In genomic region chr12:121797937-121798801, GRCh38 we compare ENCODE assay signal across 1 cellular context.
TF ChIP-seq lines count a peak whose summit lies in the region.

No MANE protein-coding gene starts in this region.

TF ChIP-seq in HEK293, 187 proteins besides CTCF, POLR2A, EP300 and RAD21 (continued from another document and continues in another):
- TF ChIP-seq ZNF23 (tag by site-specific recombination; IDR thresholded peaks at IDR 0.05; ENCODE audit: borderline replicate concordance) (no peak), ZNF221 (tag by site-specific recombination; IDR thresholded peaks at IDR 0.05; ENCODE audit: borderline replicate concordance) (no peak), ZNF211 (tag by site-specific recombination; IDR thresholded peaks at IDR 0.05; ENCODE audit: low read depth) (no peak), ZNF670 (tag by site-specific recombination; IDR thresholded peaks at IDR 0.05; ENCODE audit: low read depth) (no peak), GLI2 (tag by site-specific recombination; IDR thresholded peaks at IDR 0.05; ENCODE audit: borderline replicate concordance, low read depth) (no peak), ZIC2 (tag by site-specific recombination; IDR thresholded peaks at IDR 0.05) (peak; percentile 97), ZNF623 (tag by site-specific recombination; IDR thresholded peaks at IDR 0.05) (no peak), TRIM28 (IDR thresholded peaks at IDR 0.05; ENCODE audit: borderline replicate concordance, low read length) (peak; percentile 61; the same call in 1 of the 2 replicates), EGR2 (tag by site-specific recombination; IDR thresholded peaks at IDR 0.05; ENCODE audit: low read depth) (peak; percentile 97), RBAK (tag by site-specific recombination; IDR thresholded peaks at IDR 0.05) (no peak), ZNF423 (tag by site-specific recombination; IDR thresholded peaks at IDR 0.05) (peak; percentile 69; the same call in 1 of the 2 replicates), ZNF311 (tag by site-specific recombination; IDR thresholded peaks at IDR 0.05; ENCODE audit: borderline replicate concordance) (no peak), WT1 (tag by site-specific recombination; IDR thresholded peaks at IDR 0.05) (peak; percentile 98), ZNF792 (tag by site-specific recombination; IDR thresholded peaks at IDR 0.05) (0 out of 2 replicates have a peak, but pooled peaks have one; percentile 15), SCRT1 (tag by site-specific recombination; IDR thresholded peaks at IDR 0.05; ENCODE audit: borderline replicate concordance) (peak; percentile 48; the same call in 1 of the 2 replicates), HOXD13 (CRISPR knock-in tag; IDR thresholded peaks at IDR 0.05; ENCODE audit: borderline replicate concordance) (no peak), ZNF140 (tag by site-specific recombination; IDR thresholded peaks at IDR 0.05) (no peak), ZNF501 (tag by site-specific recombination; IDR thresholded peaks at IDR 0.05) (no peak), ZNF843 (tag by site-specific recombination; IDR thresholded peaks at IDR 0.05) (peak; percentile 59), ZNF610 (tag by site-specific recombination; IDR thresholded peaks at IDR 0.05; ENCODE audit: borderline replicate concordance) (0 out of 2 replicates have a peak, but pooled peaks have one; percentile 46), ZNF449 (tag by site-specific recombination; IDR thresholded peaks at IDR 0.05) (peak; percentile 60), ZNF37A (tag by site-specific recombination; IDR thresholded peaks at IDR 0.05) (no peak), ZSCAN18 (tag by site-specific recombination; IDR thresholded peaks at IDR 0.05) (no peak), ZNF76 (tag by site-specific recombination; IDR thresholded peaks at IDR 0.05; ENCODE audit: borderline replicate concordance, low read depth) (peak; percentile 43; the same call in 1 of the 2 replicates), ZEB2 (tag by site-specific recombination; IDR thresholded peaks at IDR 0.05) (peak; percentile 76), SP2 (tag by site-specific recombination; IDR thresholded peaks at IDR 0.05) (peak; percentile 68), ZNF324 (tag by site-specific recombination; IDR thresholded peaks at IDR 0.05) (peak; percentile 27; the same call in 1 of the 2 replicates), ZNF184 (tag by site-specific recombination; IDR thresholded peaks at IDR 0.05) (no peak), ZNF677 (tag by site-specific recombination; IDR thresholded peaks at IDR 0.05) (no peak), ZNF837 (tag by site-specific recombination; IDR thresholded peaks at IDR 0.05) (no peak), ZNF768 (tag by site-specific recombination; IDR thresholded peaks at IDR 0.05) (no peak), ZNF341 (tag by site-specific recombination; IDR thresholded peaks at IDR 0.05; ENCODE audit: low read depth) (peak; percentile 93), ZSCAN23 (tag by site-specific recombination; IDR thresholded peaks at IDR 0.05) (no peak), ZNF530 (tag by site-specific recombination; IDR thresholded peaks at IDR 0.05; ENCODE audit: low read depth) (no peak), SP3 (tag by site-specific recombination; IDR thresholded peaks at IDR 0.05) (peak; percentile 70), ZNF202 (tag by site-specific recombination; IDR thresholded peaks at IDR 0.05; ENCODE audit: borderline replicate concordance) (no peak), SP7 (tag by site-specific recombination; IDR thresholded peaks at IDR 0.05) (peak; percentile 91), BCL11A (tag by site-specific recombination; IDR thresholded peaks at IDR 0.05; ENCODE audit: low read depth) (peak; percentile 85), ZFHX2 (tag by site-specific recombination; conservative IDR thresholded peaks at IDR 0.05) (peak; percentile 97)
- TF ChIP-seq, protein P1, sequence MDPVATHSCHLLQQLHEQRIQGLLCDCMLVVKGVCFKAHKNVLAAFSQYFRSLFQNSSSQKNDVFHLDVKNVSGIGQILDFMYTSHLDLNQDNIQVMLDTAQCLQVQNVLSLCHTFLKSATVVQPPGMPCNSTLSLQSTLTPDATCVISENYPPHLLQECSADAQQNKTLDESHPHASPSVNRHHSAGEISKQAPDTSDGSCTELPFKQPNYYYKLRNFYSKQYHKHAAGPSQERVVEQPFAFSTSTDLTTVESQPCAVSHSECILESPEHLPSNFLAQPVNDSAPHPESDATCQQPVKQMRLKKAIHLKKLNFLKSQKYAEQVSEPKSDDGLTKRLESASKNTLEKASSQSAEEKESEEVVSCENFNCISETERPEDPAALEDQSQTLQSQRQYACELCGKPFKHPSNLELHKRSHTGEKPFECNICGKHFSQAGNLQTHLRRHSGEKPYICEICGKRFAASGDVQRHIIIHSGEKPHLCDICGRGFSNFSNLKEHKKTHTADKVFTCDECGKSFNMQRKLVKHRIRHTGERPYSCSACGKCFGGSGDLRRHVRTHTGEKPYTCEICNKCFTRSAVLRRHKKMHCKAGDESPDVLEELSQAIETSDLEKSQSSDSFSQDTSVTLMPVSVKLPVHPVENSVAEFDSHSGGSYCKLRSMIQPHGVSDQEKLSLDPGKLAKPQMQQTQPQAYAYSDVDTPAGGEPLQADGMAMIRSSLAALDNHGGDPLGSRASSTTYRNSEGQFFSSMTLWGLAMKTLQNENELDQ (tag by site-specific recombination; IDR thresholded peaks at IDR 0.05; ENCODE audit: low read depth): no peak
- TF ChIP-seq, protein P2, sequence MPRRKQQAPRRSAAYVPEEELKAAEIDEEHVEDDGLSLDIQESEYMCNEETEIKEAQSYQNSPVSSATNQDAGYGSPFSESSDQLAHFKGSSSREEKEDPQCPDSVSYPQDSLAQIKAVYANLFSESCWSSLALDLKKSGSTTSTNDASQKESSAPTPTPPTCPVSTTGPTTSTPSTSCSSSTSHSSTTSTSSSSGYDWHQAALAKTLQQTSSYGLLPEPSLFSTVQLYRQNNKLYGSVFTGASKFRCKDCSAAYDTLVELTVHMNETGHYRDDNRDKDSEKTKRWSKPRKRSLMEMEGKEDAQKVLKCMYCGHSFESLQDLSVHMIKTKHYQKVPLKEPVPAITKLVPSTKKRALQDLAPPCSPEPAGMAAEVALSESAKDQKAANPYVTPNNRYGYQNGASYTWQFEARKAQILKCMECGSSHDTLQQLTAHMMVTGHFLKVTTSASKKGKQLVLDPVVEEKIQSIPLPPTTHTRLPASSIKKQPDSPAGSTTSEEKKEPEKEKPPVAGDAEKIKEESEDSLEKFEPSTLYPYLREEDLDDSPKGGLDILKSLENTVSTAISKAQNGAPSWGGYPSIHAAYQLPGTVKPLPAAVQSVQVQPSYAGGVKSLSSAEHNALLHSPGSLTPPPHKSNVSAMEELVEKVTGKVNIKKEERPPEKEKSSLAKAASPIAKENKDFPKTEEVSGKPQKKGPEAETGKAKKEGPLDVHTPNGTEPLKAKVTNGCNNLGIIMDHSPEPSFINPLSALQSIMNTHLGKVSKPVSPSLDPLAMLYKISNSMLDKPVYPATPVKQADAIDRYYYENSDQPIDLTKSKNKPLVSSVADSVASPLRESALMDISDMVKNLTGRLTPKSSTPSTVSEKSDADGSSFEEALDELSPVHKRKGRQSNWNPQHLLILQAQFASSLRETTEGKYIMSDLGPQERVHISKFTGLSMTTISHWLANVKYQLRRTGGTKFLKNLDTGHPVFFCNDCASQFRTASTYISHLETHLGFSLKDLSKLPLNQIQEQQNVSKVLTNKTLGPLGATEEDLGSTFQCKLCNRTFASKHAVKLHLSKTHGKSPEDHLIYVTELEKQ (tag by site-specific recombination; IDR thresholded peaks at IDR 0.05; ENCODE audit: borderline replicate concordance): peak; percentile 64; the same call in 1 of the 2 replicates
- TF ChIP-seq, protein P3, sequence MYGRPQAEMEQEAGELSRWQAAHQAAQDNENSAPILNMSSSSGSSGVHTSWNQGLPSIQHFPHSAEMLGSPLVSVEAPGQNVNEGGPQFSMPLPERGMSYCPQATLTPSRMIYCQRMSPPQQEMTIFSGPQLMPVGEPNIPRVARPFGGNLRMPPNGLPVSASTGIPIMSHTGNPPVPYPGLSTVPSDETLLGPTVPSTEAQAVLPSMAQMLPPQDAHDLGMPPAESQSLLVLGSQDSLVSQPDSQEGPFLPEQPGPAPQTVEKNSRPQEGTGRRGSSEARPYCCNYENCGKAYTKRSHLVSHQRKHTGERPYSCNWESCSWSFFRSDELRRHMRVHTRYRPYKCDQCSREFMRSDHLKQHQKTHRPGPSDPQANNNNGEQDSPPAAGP (tag by site-specific recombination; IDR thresholded peaks at IDR 0.05): peak; percentile 99
- TF ChIP-seq, protein P4, sequence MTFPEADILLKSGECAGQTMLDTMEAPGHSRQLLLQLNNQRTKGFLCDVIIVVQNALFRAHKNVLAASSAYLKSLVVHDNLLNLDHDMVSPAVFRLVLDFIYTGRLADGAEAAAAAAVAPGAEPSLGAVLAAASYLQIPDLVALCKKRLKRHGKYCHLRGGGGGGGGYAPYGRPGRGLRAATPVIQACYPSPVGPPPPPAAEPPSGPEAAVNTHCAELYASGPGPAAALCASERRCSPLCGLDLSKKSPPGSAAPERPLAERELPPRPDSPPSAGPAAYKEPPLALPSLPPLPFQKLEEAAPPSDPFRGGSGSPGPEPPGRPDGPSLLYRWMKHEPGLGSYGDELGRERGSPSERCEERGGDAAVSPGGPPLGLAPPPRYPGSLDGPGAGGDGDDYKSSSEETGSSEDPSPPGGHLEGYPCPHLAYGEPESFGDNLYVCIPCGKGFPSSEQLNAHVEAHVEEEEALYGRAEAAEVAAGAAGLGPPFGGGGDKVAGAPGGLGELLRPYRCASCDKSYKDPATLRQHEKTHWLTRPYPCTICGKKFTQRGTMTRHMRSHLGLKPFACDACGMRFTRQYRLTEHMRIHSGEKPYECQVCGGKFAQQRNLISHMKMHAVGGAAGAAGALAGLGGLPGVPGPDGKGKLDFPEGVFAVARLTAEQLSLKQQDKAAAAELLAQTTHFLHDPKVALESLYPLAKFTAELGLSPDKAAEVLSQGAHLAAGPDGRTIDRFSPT (tag by site-specific recombination; IDR thresholded peaks at IDR 0.05): peak; percentile 83
- TF ChIP-seq, protein P5, sequence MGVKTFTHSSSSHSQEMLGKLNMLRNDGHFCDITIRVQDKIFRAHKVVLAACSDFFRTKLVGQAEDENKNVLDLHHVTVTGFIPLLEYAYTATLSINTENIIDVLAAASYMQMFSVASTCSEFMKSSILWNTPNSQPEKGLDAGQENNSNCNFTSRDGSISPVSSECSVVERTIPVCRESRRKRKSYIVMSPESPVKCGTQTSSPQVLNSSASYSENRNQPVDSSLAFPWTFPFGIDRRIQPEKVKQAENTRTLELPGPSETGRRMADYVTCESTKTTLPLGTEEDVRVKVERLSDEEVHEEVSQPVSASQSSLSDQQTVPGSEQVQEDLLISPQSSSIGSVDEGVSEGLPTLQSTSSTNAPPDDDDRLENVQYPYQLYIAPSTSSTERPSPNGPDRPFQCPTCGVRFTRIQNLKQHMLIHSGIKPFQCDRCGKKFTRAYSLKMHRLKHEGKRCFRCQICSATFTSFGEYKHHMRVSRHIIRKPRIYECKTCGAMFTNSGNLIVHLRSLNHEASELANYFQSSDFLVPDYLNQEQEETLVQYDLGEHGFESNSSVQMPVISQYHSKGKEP (tag by site-specific recombination; IDR thresholded peaks at IDR 0.05): peak; percentile 56; the same call in 1 of the 2 replicates
- TF ChIP-seq, protein P6, sequence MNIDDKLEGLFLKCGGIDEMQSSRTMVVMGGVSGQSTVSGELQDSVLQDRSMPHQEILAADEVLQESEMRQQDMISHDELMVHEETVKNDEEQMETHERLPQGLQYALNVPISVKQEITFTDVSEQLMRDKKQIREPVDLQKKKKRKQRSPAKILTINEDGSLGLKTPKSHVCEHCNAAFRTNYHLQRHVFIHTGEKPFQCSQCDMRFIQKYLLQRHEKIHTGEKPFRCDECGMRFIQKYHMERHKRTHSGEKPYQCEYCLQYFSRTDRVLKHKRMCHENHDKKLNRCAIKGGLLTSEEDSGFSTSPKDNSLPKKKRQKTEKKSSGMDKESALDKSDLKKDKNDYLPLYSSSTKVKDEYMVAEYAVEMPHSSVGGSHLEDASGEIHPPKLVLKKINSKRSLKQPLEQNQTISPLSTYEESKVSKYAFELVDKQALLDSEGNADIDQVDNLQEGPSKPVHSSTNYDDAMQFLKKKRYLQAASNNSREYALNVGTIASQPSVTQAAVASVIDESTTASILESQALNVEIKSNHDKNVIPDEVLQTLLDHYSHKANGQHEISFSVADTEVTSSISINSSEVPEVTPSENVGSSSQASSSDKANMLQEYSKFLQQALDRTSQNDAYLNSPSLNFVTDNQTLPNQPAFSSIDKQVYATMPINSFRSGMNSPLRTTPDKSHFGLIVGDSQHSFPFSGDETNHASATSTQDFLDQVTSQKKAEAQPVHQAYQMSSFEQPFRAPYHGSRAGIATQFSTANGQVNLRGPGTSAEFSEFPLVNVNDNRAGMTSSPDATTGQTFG (tag by site-specific recombination; IDR thresholded peaks at IDR 0.05; ENCODE audit: borderline replicate concordance): no peak
- TF ChIP-seq, protein P7, sequence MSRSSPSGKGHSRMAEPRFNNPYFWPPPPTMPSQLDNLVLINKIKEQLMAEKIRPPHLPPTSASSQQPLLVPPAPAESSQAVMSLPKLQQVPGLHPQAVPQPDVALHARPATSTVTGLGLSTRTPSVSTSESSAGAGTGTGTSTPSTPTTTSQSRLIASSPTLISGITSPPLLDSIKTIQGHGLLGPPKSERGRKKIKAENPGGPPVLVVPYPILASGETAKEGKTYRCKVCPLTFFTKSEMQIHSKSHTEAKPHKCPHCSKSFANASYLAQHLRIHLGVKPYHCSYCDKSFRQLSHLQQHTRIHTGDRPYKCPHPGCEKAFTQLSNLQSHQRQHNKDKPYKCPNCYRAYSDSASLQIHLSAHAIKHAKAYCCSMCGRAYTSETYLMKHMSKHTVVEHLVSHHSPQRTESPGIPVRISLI (tag by site-specific recombination; IDR thresholded peaks at IDR 0.05): no peak
